In genomic region chr7:148304456-148304855, GRCh38 we compare ENCODE assay signal across 1 cellular context.
TF ChIP-seq lines count a peak whose summit lies in the region.

No MANE protein-coding gene starts in this region.

TF ChIP-seq in HepG2, 621 proteins besides CTCF, POLR2A, EP300 and RAD21 (continued from another document):
- no peak for TF ChIP-seq PRDM15 (CRISPR knock-in tag; IDR thresholded peaks at IDR 0.05)
